Comparison of ENCODE assay signal across 12 cellular contexts in genomic region chr4:155906554-155907247, GRCh38. TPM values are rescaled to one million over a fixed set of nuclear protein-coding genes. Genes with fewer than 3 reads are reported as not detected.
DNase-seq lines count a peak whose midpoint lies in the region; ATAC-seq and TF ChIP-seq lines count a peak whose summit lies in the region.
"Had no signal": no experiment of that assay in that cellular context is flagged by ENCODE, and none has a peak within 500 bp of the region (broad histone marks: within the 10 kb centered on the region; RNA-seq: fewer than 3 reads in every experiment).

No MANE protein-coding gene starts in this region.

- TF ChIP-seq CTCF in epithelial cell of esophagus (IDR thresholded peaks at IDR 0.05; ENCODE audit: insufficient read depth, low read depth, low read length, missing control alignments) = no peak

- H3K4me3 Mint-ChIP-seq in activated CD4-positive, alpha-beta memory T cell treated with anti-CD3 and anti-CD28 coated beads for 36 hours = no peak overlapping the region
- H3K4me3 Mint-ChIP-seq in activated CD4-positive, alpha-beta T cell treated with anti-CD3 and anti-CD28 coated beads, Interleukin-2, amount 10 ng/mL, durations not matched to agents 7 days and 5 days = no peak overlapping the region
- H3K4me3 Mint-ChIP-seq: central memory CD8-positive, alpha-beta T cell had no signal

- H3K36me3 ChIP-seq in skeletal muscle satellite cell (ENCODE audit: insufficient read depth, low read length) = no peaks in the 10 kb centered on the region
- H3K36me3 ChIP-seq: tibial nerve had no signal

- H3K9me3 Mint-ChIP-seq in activated CD4-positive, alpha-beta memory T cell treated with anti-CD3 and anti-CD28 coated beads for 36 hours = no peaks in the 10 kb centered on the region
- no peaks in the 10 kb centered on the region for H3K9me3 Mint-ChIP-seq in activated CD4-positive, alpha-beta T cell treated with anti-CD3 and anti-CD28 coated beads, Interleukin-2, amount 10 ng/mL, durations not matched to agents 7 days and 5 days
- H3K9me3 Mint-ChIP-seq: central memory CD8-positive, alpha-beta T cell had no signal

- no peaks in the 10 kb centered on the region for H3K9me3 ChIP-seq in skeletal muscle satellite cell (replicated peaks; ENCODE audit: low read length)
- H3K9me3 ChIP-seq: tibial nerve had no signal

- peaks cover 15% of the 10 kb centered on the region for H3K4me1 ChIP-seq in skeletal muscle satellite cell (ENCODE audit: control insufficient read depth, insufficient read depth, low read length)

- POLR2A ChIA-PET in activated CD4-positive, alpha-beta memory T cell treated with anti-CD3 and anti-CD28 coated beads for 36 hours (lab: Charles Lee) = no interaction called here
- POLR2A ChIA-PET in activated CD4-positive, alpha-beta T cell treated with anti-CD3 and anti-CD28 coated beads, Interleukin-2, amount 10 ng/mL, durations not matched to agents 7 days and 5 days (lab: Charles Lee) = no interaction called here

- DNase-seq in DMS53 (lab: John Stamatoyannopoulos, UW) = peak; percentile 2
- DNase-seq in DMS53 treated with DMSO at 0.1 percent for 48 hours (lab: John Stamatoyannopoulos, UW; ENCODE audit: unreplicated experiment) = no peak
- DNase-seq in NCI-H524 (lab: John Stamatoyannopoulos, UW) = peak; percentile 7 to 74
- DNase-seq in epithelial cell of esophagus (ENCODE audit: low read depth) = peak; percentile 73
- DNase-seq in activated CD4-positive, alpha-beta memory T cell treated with anti-CD3 and anti-CD28 coated beads for 36 hours = no peak
- DNase-seq in activated CD4-positive, alpha-beta T cell treated with anti-CD3 and anti-CD28 coated beads, Interleukin-2, amount 10 ng/mL, durations not matched to agents 7 days and 5 days = no peak
- DNase-seq: left cardiac atrium, NCI-H1930 had no signal

- no peak for ATAC-seq in HG03045 (IDR thresholded peaks at IDR 0.05; ENCODE audit: unreplicated experiment)

- CTCF ChIA-PET in activated CD4-positive, alpha-beta memory T cell treated with anti-CD3 and anti-CD28 coated beads for 36 hours (lab: Charles Lee) = no interaction called here
- CTCF ChIA-PET in activated CD4-positive, alpha-beta T cell treated with anti-CD3 and anti-CD28 coated beads, Interleukin-2, amount 10 ng/mL, durations not matched to agents 7 days and 5 days (lab: Charles Lee) = no interaction called here

- intact Hi-C loops in activated CD4-positive, alpha-beta memory T cell treated with anti-CD3 and anti-CD28 coated beads for 36 hours (cut with micrococcal nuclease) = no loop called here

- peaks cover 31% of the 10 kb centered on the region for H3K27me3 ChIP-seq in skeletal muscle satellite cell (ENCODE audit: control insufficient read depth, insufficient read depth, low read length)
- H3K27me3 ChIP-seq: tibial nerve had no signal

- no peaks in the 10 kb centered on the region for H3K36me3 Mint-ChIP-seq in activated CD4-positive, alpha-beta memory T cell treated with anti-CD3 and anti-CD28 coated beads for 36 hours
- no peaks in the 10 kb centered on the region for H3K36me3 Mint-ChIP-seq in activated CD4-positive, alpha-beta T cell treated with anti-CD3 and anti-CD28 coated beads, Interleukin-2, amount 10 ng/mL, durations not matched to agents 7 days and 5 days (ENCODE audit: low read depth)

- H3K9ac ChIP-seq in skeletal muscle satellite cell (ENCODE audit: low read depth, low read length) = no peak overlapping the region

- peak overlapping the region; percentile 50 for H3K4me2 ChIP-seq in skeletal muscle satellite cell (ENCODE audit: low read length)

- no peaks in the 10 kb centered on the region for H3K4me1 Mint-ChIP-seq in activated CD4-positive, alpha-beta memory T cell treated with anti-CD3 and anti-CD28 coated beads for 36 hours (ENCODE audit: low read depth)
- peaks cover 6% of the 10 kb centered on the region for H3K4me1 Mint-ChIP-seq in activated CD4-positive, alpha-beta T cell treated with anti-CD3 and anti-CD28 coated beads, Interleukin-2, amount 10 ng/mL, durations not matched to agents 7 days and 5 days
- H3K4me1 Mint-ChIP-seq: central memory CD8-positive, alpha-beta T cell had no signal

- peaks cover 4% of the 10 kb centered on the region for H3K27me3 Mint-ChIP-seq in activated CD4-positive, alpha-beta memory T cell treated with anti-CD3 and anti-CD28 coated beads for 36 hours
- H3K27me3 Mint-ChIP-seq in activated CD4-positive, alpha-beta T cell treated with anti-CD3 and anti-CD28 coated beads, Interleukin-2, amount 10 ng/mL, durations not matched to agents 7 days and 5 days = peaks cover 8% of the 10 kb centered on the region

- H3K27ac Mint-ChIP-seq in activated CD4-positive, alpha-beta memory T cell treated with anti-CD3 and anti-CD28 coated beads for 36 hours = no peak overlapping the region
- no peak overlapping the region for H3K27ac Mint-ChIP-seq in activated CD4-positive, alpha-beta T cell treated with anti-CD3 and anti-CD28 coated beads, Interleukin-2, amount 10 ng/mL, durations not matched to agents 7 days and 5 days

- H3K4me3 ChIP-seq in epithelial cell of esophagus (ENCODE audit: low read length) (no peak overlapping the region), skeletal muscle satellite cell (ENCODE audit: low read length) (peak overlapping the region; percentile 18)
- H3K4me3 ChIP-seq: tibial nerve had no signal

RNA-seq across cellular contexts. Expression of gene TDO2, which starts 3.2 kb away (rescaled TPM):
- total RNA-seq in skeletal muscle satellite cell (2012; rRNA removed) = not detected in 2 replicates
- total RNA-seq in activated CD4-positive, alpha-beta memory T cell treated with anti-CD3 and anti-CD28 coated beads for 36 hours = not detected
- not detected for total RNA-seq in activated CD4-positive, alpha-beta T cell treated with anti-CD3 and anti-CD28 coated beads, Interleukin-2, amount 10 ng/mL, durations not matched to agents 7 days and 5 days
- total RNA-seq: left cardiac atrium, tibial nerve had no signal

RNA-seq across cellular contexts. Expression of gene ASIC5, which starts 40.6 kb away (rescaled TPM):
- total RNA-seq in skeletal muscle satellite cell (2012; rRNA removed) = not detected in 2 replicates
- total RNA-seq in activated CD4-positive, alpha-beta memory T cell treated with anti-CD3 and anti-CD28 coated beads for 36 hours = not detected
- not detected for total RNA-seq in activated CD4-positive, alpha-beta T cell treated with anti-CD3 and anti-CD28 coated beads, Interleukin-2, amount 10 ng/mL, durations not matched to agents 7 days and 5 days
- total RNA-seq: left cardiac atrium, tibial nerve had no signal

RNA-seq across cellular contexts. Expression of gene CTSO, which starts 47.0 kb away (rescaled TPM):
- total RNA-seq in skeletal muscle satellite cell (2012; rRNA removed) = 6.8 and 8.3 TPM in 2 replicates
- 1 to 10 TPM; 2.5 to 2.6 TPM for total RNA-seq in activated CD4-positive, alpha-beta memory T cell treated with anti-CD3 and anti-CD28 coated beads for 36 hours
- 1 to 10 TPM; 5.5 to 6.2 TPM for total RNA-seq in activated CD4-positive, alpha-beta T cell treated with anti-CD3 and anti-CD28 coated beads, Interleukin-2, amount 10 ng/mL, durations not matched to agents 7 days and 5 days

Comparison
In these comparisons a context has a peak if more than half of its experiments do, and no peak if none do; other contexts are left out.
1. DNase-seq: peak in DMS53 (single experiment), NCI-H524 (2 of 2) and epithelial cell of esophagus (single experiment); none in DMS53 treated with DMSO at 0.1 percent for 48 hours (single experiment), activated CD4-positive, alpha-beta memory T cell treated with anti-CD3 and anti-CD28 coated beads for 36 hours (single experiment) and activated CD4-positive, alpha-beta T cell treated with anti-CD3 and anti-CD28 coated beads, Interleukin-2, amount 10 ng/mL, durations not matched to agents 7 days and 5 days (single experiment).